Comparison of ENCODE assay signal across 1 cellular context in the genomic region with DNA sequence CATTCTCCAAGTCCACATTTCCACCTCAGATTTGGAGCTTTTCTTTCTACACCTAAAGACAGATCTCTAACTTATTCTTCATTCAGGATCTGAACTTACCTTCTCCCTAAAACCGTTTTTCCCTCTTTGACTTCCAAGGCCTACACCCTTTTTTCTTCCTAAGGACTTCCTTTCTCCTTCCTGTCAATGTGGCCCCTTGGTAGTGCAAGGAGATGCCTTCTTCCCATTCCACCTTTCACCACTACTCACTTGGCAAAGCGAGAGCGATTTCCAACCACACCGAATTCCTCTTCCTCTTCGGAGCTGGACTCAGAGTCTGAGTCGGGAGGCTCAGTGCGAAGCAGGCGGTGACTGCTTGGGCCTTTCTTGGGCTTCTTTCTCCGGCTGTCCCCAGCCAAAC.
TF ChIP-seq lines count a peak whose summit lies in the region.

No MANE protein-coding gene starts in this region.

TF ChIP-seq in IMR-90, 13 proteins besides CTCF, POLR2A, EP300 and RAD21:
- no peak for TF ChIP-seq FOS (IDR thresholded peaks at IDR 0.05; ENCODE audit: low read depth, low read length)
- no peak for TF ChIP-seq SMC3 (IDR thresholded peaks at IDR 0.05; ENCODE audit: low read depth, low read length)
- TF ChIP-seq ELK1 (IDR thresholded peaks at IDR 0.05; ENCODE audit: borderline replicate concordance, low read depth, low read length) = no peak
- TF ChIP-seq CEBPB (IDR thresholded peaks at IDR 0.05; ENCODE audit: low read depth, low read length) = no peak
- TF ChIP-seq NFE2L2 (IDR thresholded peaks at IDR 0.05; ENCODE audit: low read depth, low read length) = no peak
